In the genomic region with DNA sequence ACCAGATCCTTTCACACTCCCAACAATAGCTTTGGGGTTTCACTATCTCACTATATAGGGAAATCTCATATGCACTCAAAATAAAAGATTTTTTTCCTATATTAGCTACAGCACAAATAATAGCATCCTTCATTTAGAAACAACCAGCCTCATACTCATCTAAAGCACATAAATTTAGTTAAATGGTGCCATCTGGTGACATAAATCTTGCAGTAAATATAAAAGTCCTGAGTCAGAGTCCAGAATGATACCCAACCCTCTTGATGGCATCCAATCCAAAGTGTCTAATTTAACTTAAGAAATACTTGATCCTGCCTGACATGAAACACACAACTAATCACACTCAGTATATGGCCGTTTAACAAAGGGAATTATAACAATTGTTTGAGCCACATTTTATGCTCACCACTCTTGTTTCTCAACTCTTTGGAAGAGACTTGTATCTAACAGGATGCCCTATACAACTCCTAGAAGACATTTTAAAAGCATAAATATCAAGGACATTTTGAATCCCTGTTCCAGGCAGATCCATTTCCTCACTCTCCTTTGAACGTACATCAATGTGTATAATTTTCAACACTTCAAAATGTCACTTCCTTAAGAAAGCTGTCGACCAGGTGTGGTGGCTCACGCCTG, we compare ENCODE assay signal across 1 cellular context.
TF ChIP-seq lines count a peak whose summit lies in the region.

No MANE protein-coding gene starts in this region.

TF ChIP-seq in HCT116, 20 proteins besides CTCF, POLR2A, EP300 and RAD21 (continued from another document):
- TF ChIP-seq, protein P1, sequence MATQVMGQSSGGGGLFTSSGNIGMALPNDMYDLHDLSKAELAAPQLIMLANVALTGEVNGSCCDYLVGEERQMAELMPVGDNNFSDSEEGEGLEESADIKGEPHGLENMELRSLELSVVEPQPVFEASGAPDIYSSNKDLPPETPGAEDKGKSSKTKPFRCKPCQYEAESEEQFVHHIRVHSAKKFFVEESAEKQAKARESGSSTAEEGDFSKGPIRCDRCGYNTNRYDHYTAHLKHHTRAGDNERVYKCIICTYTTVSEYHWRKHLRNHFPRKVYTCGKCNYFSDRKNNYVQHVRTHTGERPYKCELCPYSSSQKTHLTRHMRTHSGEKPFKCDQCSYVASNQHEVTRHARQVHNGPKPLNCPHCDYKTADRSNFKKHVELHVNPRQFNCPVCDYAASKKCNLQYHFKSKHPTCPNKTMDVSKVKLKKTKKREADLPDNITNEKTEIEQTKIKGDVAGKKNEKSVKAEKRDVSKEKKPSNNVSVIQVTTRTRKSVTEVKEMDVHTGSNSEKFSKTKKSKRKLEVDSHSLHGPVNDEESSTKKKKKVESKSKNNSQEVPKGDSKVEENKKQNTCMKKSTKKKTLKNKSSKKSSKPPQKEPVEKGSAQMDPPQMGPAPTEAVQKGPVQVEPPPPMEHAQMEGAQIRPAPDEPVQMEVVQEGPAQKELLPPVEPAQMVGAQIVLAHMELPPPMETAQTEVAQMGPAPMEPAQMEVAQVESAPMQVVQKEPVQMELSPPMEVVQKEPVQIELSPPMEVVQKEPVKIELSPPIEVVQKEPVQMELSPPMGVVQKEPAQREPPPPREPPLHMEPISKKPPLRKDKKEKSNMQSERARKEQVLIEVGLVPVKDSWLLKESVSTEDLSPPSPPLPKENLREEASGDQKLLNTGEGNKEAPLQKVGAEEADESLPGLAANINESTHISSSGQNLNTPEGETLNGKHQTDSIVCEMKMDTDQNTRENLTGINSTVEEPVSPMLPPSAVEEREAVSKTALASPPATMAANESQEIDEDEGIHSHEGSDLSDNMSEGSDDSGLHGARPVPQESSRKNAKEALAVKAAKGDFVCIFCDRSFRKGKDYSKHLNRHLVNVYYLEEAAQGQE (IDR thresholded peaks at IDR 0.05; ENCODE audit: low read depth): no peak
- TF ChIP-seq, protein P2, sequence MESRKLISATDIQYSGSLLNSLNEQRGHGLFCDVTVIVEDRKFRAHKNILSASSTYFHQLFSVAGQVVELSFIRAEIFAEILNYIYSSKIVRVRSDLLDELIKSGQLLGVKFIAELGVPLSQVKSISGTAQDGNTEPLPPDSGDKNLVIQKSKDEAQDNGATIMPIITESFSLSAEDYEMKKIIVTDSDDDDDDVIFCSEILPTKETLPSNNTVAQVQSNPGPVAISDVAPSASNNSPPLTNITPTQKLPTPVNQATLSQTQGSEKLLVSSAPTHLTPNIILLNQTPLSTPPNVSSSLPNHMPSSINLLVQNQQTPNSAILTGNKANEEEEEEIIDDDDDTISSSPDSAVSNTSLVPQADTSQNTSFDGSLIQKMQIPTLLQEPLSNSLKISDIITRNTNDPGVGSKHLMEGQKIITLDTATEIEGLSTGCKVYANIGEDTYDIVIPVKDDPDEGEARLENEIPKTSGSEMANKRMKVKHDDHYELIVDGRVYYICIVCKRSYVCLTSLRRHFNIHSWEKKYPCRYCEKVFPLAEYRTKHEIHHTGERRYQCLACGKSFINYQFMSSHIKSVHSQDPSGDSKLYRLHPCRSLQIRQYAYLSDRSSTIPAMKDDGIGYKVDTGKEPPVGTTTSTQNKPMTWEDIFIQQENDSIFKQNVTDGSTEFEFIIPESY (IDR thresholded peaks at IDR 0.05; ENCODE audit: extremely low read depth, insufficient replicate concordance, low read length): no peak
- TF ChIP-seq SP1 (IDR thresholded peaks at IDR 0.05; ENCODE audit: low read depth): no peak
- TF ChIP-seq ZNF274 (IDR thresholded peaks at IDR 0.05; ENCODE audit: low read depth, low read length): no peak
